In genomic region chr5:40236001-40236400, GRCh38 we compare ENCODE assay signal across 27 cellular contexts.
"Had no signal": no experiment of that assay in that cellular context is flagged by ENCODE, and none has a peak within 500 bp of the region (broad histone marks: within the 10 kb centered on the region; RNA-seq: fewer than 3 reads in every experiment).

No MANE protein-coding gene starts in this region.

- H3K9ac ChIP-seq: KMS-11 had no signal

- H3K9me3 ChIP-seq: body of pancreas had no signal

- H3K4me1 ChIP-seq: body of pancreas, breast epithelium had no signal

- H3K4me3 ChIP-seq: body of pancreas, breast epithelium had no signal

- H3K36me3 ChIP-seq: breast epithelium, WERI-Rb-1 had no signal

- H3K27ac ChIP-seq: body of pancreas, breast epithelium, KMS-11, WERI-Rb-1 had no signal

- DNase-seq: activated CD4-positive, alpha-beta memory T cell treated with anti-CD3 and anti-CD28 coated beads, Interleukin-2, amount 10 ng/mL, durations not matched to agents 7 days and 5 days; activated CD4-positive, alpha-beta T cell treated with anti-CD3 and anti-CD28 coated beads for 1 hour; activated CD4-positive, alpha-beta T cell treated with anti-CD3 and anti-CD28 coated beads for 48 hours; activated CD4-positive, CD25-positive, alpha-beta regulatory T cell; activated CD8-positive, alpha-beta memory T cell treated with anti-CD3 and anti-CD28 coated beads for 24 hours; activated CD8-positive, alpha-beta memory T cell treated with anti-CD3 and anti-CD28 coated beads, Interleukin-2, amount 10 ng/mL, durations not matched to agents 7 days and 5 days; activated CD8-positive, alpha-beta memory T cell treated with anti-CD3 and anti-CD28 coated beads, Interleukin-2, amount 50 U/mL, for 48 hours; activated effector memory CD4-positive, alpha-beta T cell treated with Interleukin-2 at 50 U/mL for 16 hours; activated naive CD4-positive, alpha-beta T cell treated with anti-CD3 and anti-CD28 coated beads, Interleukin-2, amount 10 ng/mL, durations not matched to agents 7 days and 5 days; activated T-cell treated with anti-CD3 and anti-CD28 coated beads, Interleukin-2, amount 50 U/mL, for 48 hours; body of pancreas; NCI-H1048; NCI-H1436 treated with DMSO at 0.1 percent for 48 hours; NCI-H1694 treated with DMSO at 0.1 percent for 48 hours; NCI-H2029; NCI-H510A; NCI-H526; NCI-H748 treated with DMSO at 0.1 percent for 48 hours; NK-92 treated with Interleukin-12 subunit alpha and Interleukin-12 subunit beta, amount 100 ng/mL, for 24 hours; Right ventricle myocardium superior; SW 1271; T-helper 1 cell; T-helper 2 cell; T-helper 9 cell; WERI-Rb-1 had no signal

- H3K27me3 ChIP-seq: body of pancreas, breast epithelium had no signal

- H3K4me2 ChIP-seq: KMS-11 had no signal

- ATAC-seq: activated CD8-positive, alpha-beta memory T cell treated with anti-CD3 and anti-CD28 coated beads, Interleukin-2, amount 10 ng/mL, durations not matched to agents 7 days and 5 days; body of pancreas had no signal
